1 cellular context compared by ENCODE assay signal in the genomic region with DNA sequence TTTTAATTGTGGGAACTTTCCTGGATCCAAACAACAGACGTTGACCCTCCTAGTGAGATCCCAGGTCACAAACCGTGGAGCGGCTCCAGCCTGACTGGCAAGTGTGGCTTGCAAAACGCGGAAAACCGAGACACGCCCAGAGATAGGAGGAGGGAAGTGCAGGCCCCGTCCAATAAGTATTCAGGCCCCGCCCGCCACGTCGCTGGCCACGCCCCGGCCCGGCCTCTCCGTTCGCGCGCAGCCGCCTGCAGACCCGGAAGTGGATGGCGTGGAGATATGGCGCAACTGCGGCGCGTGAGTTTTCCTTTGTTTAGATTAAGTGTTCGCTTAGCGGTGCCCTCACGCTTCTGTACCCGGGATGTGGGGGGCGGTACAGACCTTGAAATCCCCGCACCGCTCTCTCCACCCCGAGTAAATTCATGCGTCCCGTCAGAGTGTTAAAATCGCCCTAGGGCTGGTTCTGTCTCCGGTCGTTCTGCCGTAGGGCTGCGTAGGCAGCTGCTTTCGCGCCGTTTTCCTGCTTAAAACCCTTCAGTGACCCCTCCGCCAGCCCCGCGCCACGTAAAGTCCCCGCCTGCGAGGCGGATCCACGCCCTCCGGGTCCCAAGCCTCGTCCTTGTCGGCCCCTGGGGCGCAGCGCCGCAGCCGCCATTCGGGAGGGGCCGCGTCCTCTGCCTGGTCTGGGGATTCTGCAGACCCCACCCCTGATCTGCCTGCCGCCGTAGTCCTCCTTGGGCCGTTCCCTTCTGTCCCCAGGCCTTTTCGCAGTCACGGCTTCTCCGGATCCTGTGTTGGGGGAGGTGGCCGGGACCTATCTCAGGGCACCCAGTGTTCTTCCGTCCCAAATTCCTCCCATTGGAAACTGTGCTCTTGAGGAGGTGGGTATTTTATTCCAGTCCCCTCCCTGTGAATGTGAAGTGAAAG.
A peak's percentile ranks its signal among the peaks of the same experiment; 100 is the strongest.
TF ChIP-seq lines count a peak whose summit lies in the region.

A gene (plus strand): TSS at position 250 of the 924 bp plus-strand sequence. CDS start 27 bp downstream, at position 277.

TF ChIP-seq in HepG2, 621 proteins besides CTCF, POLR2A, EP300 and RAD21 (continued from another document):
- peak; percentile 67; the same call in 1 of the 2 replicates for TF ChIP-seq SMYD3 (CRISPR knock-in tag; IDR thresholded peaks at IDR 0.05)
- TF ChIP-seq ZFP62 (CRISPR knock-in tag; IDR thresholded peaks at IDR 0.05) = no peak
- TF ChIP-seq SMAD1 (CRISPR knock-in tag; IDR thresholded peaks at IDR 0.05; ENCODE audit: borderline replicate concordance, low read depth) = 0 out of 2 replicates have a peak, but pooled peaks have one; percentile 58
- TF ChIP-seq ZNF558 (CRISPR knock-in tag; IDR thresholded peaks at IDR 0.05; ENCODE audit: borderline replicate concordance) = peak; percentile 29; the same call in 1 of the 2 replicates
- TF ChIP-seq ELF1 (CRISPR knock-in tag; IDR thresholded peaks at IDR 0.05) = peak; percentile 98
- TF ChIP-seq, protein P1, sequence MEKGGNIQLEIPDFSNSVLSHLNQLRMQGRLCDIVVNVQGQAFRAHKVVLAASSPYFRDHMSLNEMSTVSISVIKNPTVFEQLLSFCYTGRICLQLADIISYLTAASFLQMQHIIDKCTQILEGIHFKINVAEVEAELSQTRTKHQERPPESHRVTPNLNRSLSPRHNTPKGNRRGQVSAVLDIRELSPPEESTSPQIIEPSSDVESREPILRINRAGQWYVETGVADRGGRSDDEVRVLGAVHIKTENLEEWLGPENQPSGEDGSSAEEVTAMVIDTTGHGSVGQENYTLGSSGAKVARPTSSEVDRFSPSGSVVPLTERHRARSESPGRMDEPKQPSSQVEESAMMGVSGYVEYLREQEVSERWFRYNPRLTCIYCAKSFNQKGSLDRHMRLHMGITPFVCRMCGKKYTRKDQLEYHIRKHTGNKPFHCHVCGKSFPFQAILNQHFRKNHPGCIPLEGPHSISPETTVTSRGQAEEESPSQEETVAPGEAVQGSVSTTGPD (CRISPR knock-in tag; IDR thresholded peaks at IDR 0.05) = no peak
- TF ChIP-seq MLLT10 (CRISPR knock-in tag; IDR thresholded peaks at IDR 0.05) = no peak
- peak; percentile 88 for TF ChIP-seq AGO2 (optimal IDR thresholded peaks at IDR 0.05; ENCODE audit: low read depth, low read length)
- 0 out of 2 replicates have a peak, but pooled peaks have one; percentile 58 for TF ChIP-seq KLF13 (CRISPR knock-in tag; IDR thresholded peaks at IDR 0.05)
- peak; percentile 63; the same call in 1 of the 2 replicates for TF ChIP-seq ARNTL (CRISPR knock-in tag; IDR thresholded peaks at IDR 0.05)
- TF ChIP-seq PITX1 (CRISPR knock-in tag; IDR thresholded peaks at IDR 0.05) = peak; percentile 28; the same call in 1 of the 2 replicates
- no peak for TF ChIP-seq MEIS2 (CRISPR knock-in tag; IDR thresholded peaks at IDR 0.05)
- TF ChIP-seq FOXA1 (IDR thresholded peaks at IDR 0.05) = no peak
- TF ChIP-seq FOXA1 (CRISPR knock-in tag; IDR thresholded peaks at IDR 0.05) = no peak
- TF ChIP-seq YY1 (IDR thresholded peaks at IDR 0.05; ENCODE audit: insufficient read depth, insufficient replicate concordance, low read depth, low read length) = peak; percentile 21
- TF ChIP-seq, protein P2, sequence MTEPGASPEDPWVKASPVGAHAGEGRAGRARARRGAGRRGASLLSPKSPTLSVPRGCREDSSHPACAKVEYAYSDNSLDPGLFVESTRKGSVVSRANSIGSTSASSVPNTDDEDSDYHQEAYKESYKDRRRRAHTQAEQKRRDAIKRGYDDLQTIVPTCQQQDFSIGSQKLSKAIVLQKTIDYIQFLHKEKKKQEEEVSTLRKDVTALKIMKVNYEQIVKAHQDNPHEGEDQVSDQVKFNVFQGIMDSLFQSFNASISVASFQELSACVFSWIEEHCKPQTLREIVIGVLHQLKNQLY (CRISPR knock-in tag; IDR thresholded peaks at IDR 0.05) = peak; percentile 38; the same call in 1 of the 2 replicates
- peak; percentile 36; the same call in 1 of the 2 replicates for TF ChIP-seq HOXD1 (CRISPR knock-in tag; IDR thresholded peaks at IDR 0.05)
- TF ChIP-seq FOXM1 (CRISPR knock-in tag; IDR thresholded peaks at IDR 0.05) = no peak
- peak; percentile 79 for TF ChIP-seq ATF1 (CRISPR knock-in tag; IDR thresholded peaks at IDR 0.05)
- TF ChIP-seq ISX (CRISPR knock-in tag; conservative IDR thresholded peaks at IDR 0.05) = no peak
- TF ChIP-seq, protein P3, sequence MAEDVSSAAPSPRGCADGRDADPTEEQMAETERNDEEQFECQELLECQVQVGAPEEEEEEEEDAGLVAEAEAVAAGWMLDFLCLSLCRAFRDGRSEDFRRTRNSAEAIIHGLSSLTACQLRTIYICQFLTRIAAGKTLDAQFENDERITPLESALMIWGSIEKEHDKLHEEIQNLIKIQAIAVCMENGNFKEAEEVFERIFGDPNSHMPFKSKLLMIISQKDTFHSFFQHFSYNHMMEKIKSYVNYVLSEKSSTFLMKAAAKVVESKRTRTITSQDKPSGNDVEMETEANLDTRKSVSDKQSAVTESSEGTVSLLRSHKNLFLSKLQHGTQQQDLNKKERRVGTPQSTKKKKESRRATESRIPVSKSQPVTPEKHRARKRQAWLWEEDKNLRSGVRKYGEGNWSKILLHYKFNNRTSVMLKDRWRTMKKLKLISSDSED (CRISPR knock-in tag; IDR thresholded peaks at IDR 0.05) = no peak
- TF ChIP-seq, protein P4, sequence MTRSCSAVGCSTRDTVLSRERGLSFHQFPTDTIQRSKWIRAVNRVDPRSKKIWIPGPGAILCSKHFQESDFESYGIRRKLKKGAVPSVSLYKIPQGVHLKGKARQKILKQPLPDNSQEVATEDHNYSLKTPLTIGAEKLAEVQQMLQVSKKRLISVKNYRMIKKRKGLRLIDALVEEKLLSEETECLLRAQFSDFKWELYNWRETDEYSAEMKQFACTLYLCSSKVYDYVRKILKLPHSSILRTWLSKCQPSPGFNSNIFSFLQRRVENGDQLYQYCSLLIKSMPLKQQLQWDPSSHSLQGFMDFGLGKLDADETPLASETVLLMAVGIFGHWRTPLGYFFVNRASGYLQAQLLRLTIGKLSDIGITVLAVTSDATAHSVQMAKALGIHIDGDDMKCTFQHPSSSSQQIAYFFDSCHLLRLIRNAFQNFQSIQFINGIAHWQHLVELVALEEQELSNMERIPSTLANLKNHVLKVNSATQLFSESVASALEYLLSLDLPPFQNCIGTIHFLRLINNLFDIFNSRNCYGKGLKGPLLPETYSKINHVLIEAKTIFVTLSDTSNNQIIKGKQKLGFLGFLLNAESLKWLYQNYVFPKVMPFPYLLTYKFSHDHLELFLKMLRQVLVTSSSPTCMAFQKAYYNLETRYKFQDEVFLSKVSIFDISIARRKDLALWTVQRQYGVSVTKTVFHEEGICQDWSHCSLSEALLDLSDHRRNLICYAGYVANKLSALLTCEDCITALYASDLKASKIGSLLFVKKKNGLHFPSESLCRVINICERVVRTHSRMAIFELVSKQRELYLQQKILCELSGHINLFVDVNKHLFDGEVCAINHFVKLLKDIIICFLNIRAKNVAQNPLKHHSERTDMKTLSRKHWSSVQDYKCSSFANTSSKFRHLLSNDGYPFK (CRISPR knock-in tag; IDR thresholded peaks at IDR 0.05; ENCODE audit: borderline replicate concordance) = peak; percentile 59; the same call in 1 of the 2 replicates
- no peak for TF ChIP-seq REXO4 (CRISPR knock-in tag; IDR thresholded peaks at IDR 0.05; ENCODE audit: borderline replicate concordance)
- peak; percentile 57; the same call in 1 of the 2 replicates for TF ChIP-seq ZNF746 (CRISPR knock-in tag; IDR thresholded peaks at IDR 0.05)
- TF ChIP-seq, protein P5, sequence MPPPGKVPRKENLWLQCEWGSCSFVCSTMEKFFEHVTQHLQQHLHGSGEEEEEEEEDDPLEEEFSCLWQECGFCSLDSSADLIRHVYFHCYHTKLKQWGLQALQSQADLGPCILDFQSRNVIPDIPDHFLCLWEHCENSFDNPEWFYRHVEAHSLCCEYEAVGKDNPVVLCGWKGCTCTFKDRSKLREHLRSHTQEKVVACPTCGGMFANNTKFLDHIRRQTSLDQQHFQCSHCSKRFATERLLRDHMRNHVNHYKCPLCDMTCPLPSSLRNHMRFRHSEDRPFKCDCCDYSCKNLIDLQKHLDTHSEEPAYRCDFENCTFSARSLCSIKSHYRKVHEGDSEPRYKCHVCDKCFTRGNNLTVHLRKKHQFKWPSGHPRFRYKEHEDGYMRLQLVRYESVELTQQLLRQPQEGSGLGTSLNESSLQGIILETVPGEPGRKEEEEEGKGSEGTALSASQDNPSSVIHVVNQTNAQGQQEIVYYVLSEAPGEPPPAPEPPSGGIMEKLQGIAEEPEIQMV (CRISPR knock-in tag; IDR thresholded peaks at IDR 0.05; ENCODE audit: low read depth) = peak; percentile 64; the same call in 1 of the 2 replicates
- peak; percentile 73; the same call in 1 of the 2 replicates for TF ChIP-seq ZNF816 (CRISPR knock-in tag; IDR thresholded peaks at IDR 0.05; ENCODE audit: borderline replicate concordance)
- TF ChIP-seq ZNF709 (CRISPR knock-in tag; IDR thresholded peaks at IDR 0.05) = 0 out of 2 replicates have a peak, but pooled peaks have one; percentile 42
- peak; percentile 65; the same call in 1 of the 2 replicates for TF ChIP-seq CREB1 (IDR thresholded peaks at IDR 0.05)
- peak; percentile 87 for TF ChIP-seq CREB1 (CRISPR knock-in tag; IDR thresholded peaks at IDR 0.05)
- 0 out of 2 replicates have a peak, but pooled peaks have one; percentile 29 for TF ChIP-seq ZNF782 (CRISPR knock-in tag; IDR thresholded peaks at IDR 0.05; ENCODE audit: borderline replicate concordance)
- TF ChIP-seq, protein P6, sequence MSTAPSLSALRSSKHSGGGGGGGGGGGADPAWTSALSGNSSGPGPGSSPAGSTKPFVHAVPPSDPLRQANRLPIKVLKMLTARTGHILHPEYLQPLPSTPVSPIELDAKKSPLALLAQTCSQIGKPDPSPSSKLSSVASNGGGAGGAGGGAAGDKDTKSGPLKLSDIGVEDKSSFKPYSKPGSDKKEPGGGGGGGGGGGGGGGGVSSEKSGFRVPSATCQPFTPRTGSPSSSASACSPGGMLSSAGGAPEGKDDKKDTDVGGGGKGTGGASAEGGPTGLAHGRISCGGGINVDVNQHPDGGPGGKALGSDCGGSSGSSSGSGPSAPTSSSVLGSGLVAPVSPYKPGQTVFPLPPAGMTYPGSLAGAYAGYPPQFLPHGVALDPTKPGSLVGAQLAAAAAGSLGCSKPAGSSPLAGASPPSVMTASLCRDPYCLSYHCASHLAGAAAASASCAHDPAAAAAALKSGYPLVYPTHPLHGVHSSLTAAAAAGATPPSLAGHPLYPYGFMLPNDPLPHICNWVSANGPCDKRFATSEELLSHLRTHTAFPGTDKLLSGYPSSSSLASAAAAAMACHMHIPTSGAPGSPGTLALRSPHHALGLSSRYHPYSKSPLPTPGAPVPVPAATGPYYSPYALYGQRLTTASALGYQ (CRISPR knock-in tag; IDR thresholded peaks at IDR 0.05) = no peak
